25 cellular contexts compared by ENCODE assay signal in genomic region chr4:106320235-106320634, GRCh38. TPM values are rescaled to one million over a fixed set of nuclear protein-coding genes. Genes with fewer than 3 reads are reported as not detected.
A peak's percentile ranks its signal among the peaks of the same experiment; 100 is the strongest.
DNase-seq lines count a peak whose midpoint lies in the region; ATAC-seq, FAIRE-seq and TF ChIP-seq lines count a peak whose summit lies in the region.
"Had no signal": no experiment of that assay in that cellular context is flagged by ENCODE, and none has a peak within 500 bp of the region (broad histone marks: within the 10 kb centered on the region; RNA-seq: fewer than 3 reads in every experiment).

No MANE protein-coding gene starts in this region.

- H3K4me3 Mint-ChIP-seq in nephron progenitor cell, result peak overlapping the region; percentile 25
- H3K4me3 Mint-ChIP-seq: CD8-positive, alpha-beta memory T cell; H9 had no signal

- H3K4me3 ChIP-seq in HepG2 (replicated peaks in 1 of 3; ENCODE audit: insufficient read depth in 1 of 3, low read depth in 2 of 3, low read length in 3 of 3), result no peak overlapping the region; a peak in 1 of 6 replicates
- H3K4me3 ChIP-seq in right lobe of liver, result no peak overlapping the region
- H3K4me3 ChIP-seq in Loucy (ENCODE audit: low read length, poor library complexity, severe bottlenecking), result no peak overlapping the region
- H3K4me3 ChIP-seq: K562 had no signal

- TF ChIP-seq EP300 in HepG2 (IDR thresholded peaks at IDR 0.05; ENCODE audit: low read depth in 2 of 2, low read length in 2 of 2) (no peak), HepG2 (CRISPR knock-in tag; IDR thresholded peaks at IDR 0.05; ENCODE audit: borderline replicate concordance) (no peak)

- POLR2A ChIA-PET in HepG2 (lab: Yijun Ruan, JAX), result interaction anchor here (1.0 to 1.4 kb wide), 3 partner anchors 8 to 62 kb away, joined by 3 to 6 read pairs (median 5); no protein-coding TSS in a partner anchor

- no peak for TF ChIP-seq CTCF in HepG2 (CRISPR knock-in tag; IDR thresholded peaks at IDR 0.05)
- TF ChIP-seq CTCF in right lobe of liver (IDR thresholded peaks at IDR 0.05), result no peak
- TF ChIP-seq CTCF in Loucy (conservative IDR thresholded peaks at IDR 0.05; ENCODE audit: low read length), result no peak
- no peak for TF ChIP-seq CTCF in nephron progenitor cell (IDR thresholded peaks at IDR 0.05)
- no peak for TF ChIP-seq CTCF in GM20000 (IDR thresholded peaks at IDR 0.05; ENCODE audit: extremely low read depth, missing control alignments)

- H3K4me1 Mint-ChIP-seq in nephron progenitor cell, result peaks cover 18% of the 10 kb centered on the region

- H2AFZ ChIP-seq in HepG2 (ENCODE audit: low read length) (no peak overlapping the region), Loucy (ENCODE audit: low read length) (no peak overlapping the region)

- no peaks in the 10 kb centered on the region; a peak in 2 of 5 replicates for H3K27me3 ChIP-seq in HepG2 (ENCODE audit: control insufficient read depth in 1 of 2, insufficient read depth in 2 of 2, low read length in 2 of 2)
- H3K27me3 ChIP-seq in right lobe of liver, result no peaks in the 10 kb centered on the region
- no peaks in the 10 kb centered on the region for H3K27me3 ChIP-seq in Loucy (ENCODE audit: insufficient read depth, low read length, poor library complexity, severe bottlenecking)
- H3K27me3 ChIP-seq: BE2C had no signal

- H3K4me2 ChIP-seq in HepG2 (ENCODE audit: low read depth, low read length), result peak overlapping the region; percentile 75
- H3K4me2 ChIP-seq in Loucy (ENCODE audit: low read depth, low read length, poor library complexity, severe bottlenecking), result peak overlapping the region; percentile 93

- CTCF ChIA-PET in HepG2 (lab: Yijun Ruan, JAX; ENCODE audit: low intra/inter-chr PET ratio, low total read pairs), result no interaction called here

- intact Hi-C loops in HepG2 (cut with micrococcal nuclease; ENCODE audit: unreplicated experiment) (no loop called here), right lobe of liver (cut with DNase I) (no loop called here)

- no peak for FAIRE-seq in HepG2 (lab: Jason Lieb, UNC)
- FAIRE-seq: A204.1, GM12892, GM18507, H1, K562 had no signal

- peaks cover 36% of the 10 kb centered on the region for H3K36me3 Mint-ChIP-seq in nephron progenitor cell (ENCODE audit: low read depth)

- no peaks in the 10 kb centered on the region for H3K9me2 ChIP-seq in Loucy (replicated peaks; ENCODE audit: low read depth, low read length)

- no TSS peak for BruUV-seq in HepG2 (replicated peaks; lab: Mats Ljungman, UMichigan)

- H4K20me1 ChIP-seq in HepG2 (ENCODE audit: insufficient read depth, low read length) (no peaks in the 10 kb centered on the region), Loucy (ENCODE audit: insufficient read depth, low read length, poor library complexity, severe bottlenecking) (peaks cover 24% of the 10 kb centered on the region)

- DNase-seq in HepG2 (ENCODE audit: low spot score) (no peak), right lobe of liver (no peak), nephron progenitor cell (no peak), HuH-7.5 (ENCODE audit: low spot score) (no peak), GM20000 (ENCODE audit: low spot score) (no peak)
- DNase-seq: ACHN; BE2C; C1 segment of cervical spinal cord; CD4-positive, CD25-positive, alpha-beta regulatory T cell; CD8-positive, alpha-beta memory T cell; COR-L47; DMS153; DMS79; GDM1; H9; IMR-90 had no signal

- H3K9ac ChIP-seq in HepG2 (ENCODE audit: insufficient read depth, low read depth, low read length), result no peak overlapping the region
- no peak overlapping the region for H3K9ac ChIP-seq in Loucy (ENCODE audit: low read depth, low read length, poor library complexity, severe bottlenecking)

- no peaks in the 10 kb centered on the region for H3F3A ChIP-seq in Loucy (ENCODE audit: low read depth)

- 80% methylated on average over 1 of the region's 1 CpG for WGBS in HepG2 (ENCODE audit: low lambda C conversion rate)
- 100% methylated on average over 1 of the region's 1 CpG for WGBS in right lobe of liver (ENCODE audit: insufficient coverage, low coverage, low lambda C conversion rate, missing lambda C conversion rate)

- H3K36me3 ChIP-seq in HepG2 (replicated peaks in 1 of 2; ENCODE audit: control insufficient read depth in 1 of 2, insufficient read depth in 2 of 2, low read length in 2 of 2) (0 out of 5 replicates have a peak, but pooled peaks cover 0 to 4% of the 10 kb centered on the region in 2 experiments), right lobe of liver (no peaks in the 10 kb centered on the region), Loucy (ENCODE audit: insufficient read depth, low read length) (no peaks in the 10 kb centered on the region)
- H3K36me3 ChIP-seq: BE2C had no signal

- peak overlapping the region; percentile 69 for H3K27ac Mint-ChIP-seq in nephron progenitor cell
- H3K27ac Mint-ChIP-seq: CD4-positive, CD25-positive, alpha-beta regulatory T cell; H9 had no signal

- H3K9me3 Mint-ChIP-seq in nephron progenitor cell, result peaks cover 19% of the 10 kb centered on the region
- H3K9me3 Mint-ChIP-seq: CD8-positive, alpha-beta memory T cell had no signal

- in situ Hi-C loops in HepG2 (cut with HindIII; ENCODE audit: extremely low pct_ligation_motif_present, low pct_unique_long_range_greater_than_20kb), result no loop called here

- peaks cover 78% of the 10 kb centered on the region for H3K79me2 ChIP-seq in HepG2 (ENCODE audit: insufficient read depth, low read length)
- peaks cover 60% of the 10 kb centered on the region for H3K79me2 ChIP-seq in Loucy (ENCODE audit: insufficient read depth, low read length)

- H3K4me1 ChIP-seq in HepG2 (ENCODE audit: insufficient read depth, low read length) (peaks cover 49% of the 10 kb centered on the region), right lobe of liver (peaks cover 0 to 17% (median 9%) of the 10 kb centered on the region in 4 donors), Loucy (ENCODE audit: insufficient read depth, low read length, poor library complexity, severe bottlenecking) (peaks cover 29% of the 10 kb centered on the region)
- H3K4me1 ChIP-seq: BE2C had no signal

- H3K9me3 ChIP-seq in HepG2 (ENCODE audit: low read length) (no peaks in the 10 kb centered on the region), right lobe of liver (no peaks in the 10 kb centered on the region), Loucy (ENCODE audit: insufficient read depth, low read depth, low read length) (no peaks in the 10 kb centered on the region)
- H3K9me3 ChIP-seq: BE2C had no signal

- no peak for TF ChIP-seq POLR2A in HepG2 (IDR thresholded peaks at IDR 0.05; ENCODE audit: insufficient read depth in 1 of 2, low read depth in 2 of 2, low read length in 2 of 2)
- TF ChIP-seq POLR2A in right lobe of liver (IDR thresholded peaks at IDR 0.05), result no peak

- no peak for ATAC-seq in HepG2
- ATAC-seq in right lobe of liver, result no peak
- no peak for ATAC-seq in HG02623 (IDR thresholded peaks at IDR 0.05; ENCODE audit: unreplicated experiment)
- ATAC-seq: K562 had no signal

- TF ChIP-seq RAD21 in HepG2 (CRISPR knock-in tag; IDR thresholded peaks at IDR 0.05), result no peak

- no peaks in the 10 kb centered on the region for H3K27me3 Mint-ChIP-seq in nephron progenitor cell (ENCODE audit: low read depth, poor library complexity)
- H3K27me3 Mint-ChIP-seq: CD4-positive, CD25-positive, alpha-beta regulatory T cell; CD8-positive, alpha-beta memory T cell had no signal

- H3K27ac ChIP-seq in HepG2 (ENCODE audit: extremely low read length, insufficient read depth, low read length) (peak overlapping the region; percentile 25), right lobe of liver (no peak overlapping the region)

RNA-seq across cellular contexts. Expression of gene AIMP1, which starts 3.9 kb away (rescaled TPM):
- total RNA-seq in HepG2 (2016; rRNA removed; fragmentation: Illumina TruSeq; extraction: Trizol) (82.9 and 116 TPM in 2 replicates), right lobe of liver (10 to 100 TPM; 15.0 to 21.2 (median 16.7) TPM)
- total RNA-seq in HepG2 (2016; cell fraction: cytosol; rRNA removed; fragmentation: Illumina TruSeq; extraction: Trizol; ENCODE audit: low read depth), result 30.5 and 34.0 TPM in 2 replicates
- 83.6 and 117 TPM in 2 replicates for total RNA-seq in HepG2 (2016; cell fraction: insoluble cytoplasmic fraction; rRNA removed; fragmentation: Illumina TruSeq; extraction: Trizol)
- 39.0 and 40.1 TPM in 2 replicates for total RNA-seq in HepG2 (2016; cell fraction: membrane; rRNA removed; fragmentation: Illumina TruSeq; extraction: Trizol)
- total RNA-seq in HepG2 (2016; cell fraction: nucleus; rRNA removed; fragmentation: Illumina TruSeq; extraction: Trizol), result 44.3 and 52.5 TPM in 2 replicates
- polyA plus RNA-seq in HepG2 (2011; rRNA removed), result 19.6 and 28.6 TPM in 2 replicates
- 10.4 and 14.9 TPM in 2 replicates for polyA plus RNA-seq in HepG2 (2011; cell fraction: cytosol; rRNA removed)
- polyA plus RNA-seq in HepG2 (2011; cell fraction: nucleus; rRNA removed), result 14.5 and 20.1 TPM in 2 replicates
- 51.2 and 79.1 TPM in 2 replicates for polyA plus RNA-seq in HepG2 (2012)
- polyA plus RNA-seq in HepG2 (2016; cell fraction: cytosol; fragmentation: Illumina TruSeq; extraction: Trizol; ENCODE audit: low read depth), result 20.3 and 22.2 TPM in 2 replicates
- 110 and 116 TPM in 2 replicates for polyA plus RNA-seq in HepG2 (2016; cell fraction: insoluble cytoplasmic fraction; fragmentation: Illumina TruSeq; extraction: Trizol; ENCODE audit: low read depth)
- polyA plus RNA-seq in HepG2 (2016; cell fraction: membrane; fragmentation: Illumina TruSeq; extraction: Trizol; ENCODE audit: low read depth), result 23.9 and 29.0 TPM in 2 replicates
- polyA plus RNA-seq in HepG2 (2016; cell fraction: nucleus; fragmentation: Illumina TruSeq; extraction: Trizol; ENCODE audit: insufficient read depth, low read depth), result 92.7 and 105 TPM in 2 replicates
- polyA minus RNA-seq in HepG2 (2011; rRNA and poly(A)+ RNA removed; ENCODE audit: low replicate concordance), result 2.7 and 3.9 TPM in 2 replicates
- polyA minus RNA-seq in HepG2 (2011; cell fraction: cytosol; rRNA and poly(A)+ RNA removed), result 10.7 and 11.9 TPM in 2 replicates
- polyA minus RNA-seq in HepG2 (2011; cell fraction: nucleus; rRNA and poly(A)+ RNA removed), result 20.3 and 25.0 TPM in 2 replicates

RNA-seq across cellular contexts. Expression of gene TBCK, which starts 4.2 kb away (rescaled TPM):
- total RNA-seq in HepG2 (2016; rRNA removed; fragmentation: Illumina TruSeq; extraction: Trizol), result 44.3 and 51.0 TPM in 2 replicates
- total RNA-seq in HepG2 (2016; cell fraction: cytosol; rRNA removed; fragmentation: Illumina TruSeq; extraction: Trizol; ENCODE audit: low read depth), result 51.6 and 59.0 TPM in 2 replicates
- total RNA-seq in HepG2 (2016; cell fraction: insoluble cytoplasmic fraction; rRNA removed; fragmentation: Illumina TruSeq; extraction: Trizol), result 38.7 and 48.0 TPM in 2 replicates
- total RNA-seq in HepG2 (2016; cell fraction: membrane; rRNA removed; fragmentation: Illumina TruSeq; extraction: Trizol), result 31.2 and 40.8 TPM in 2 replicates
- total RNA-seq in HepG2 (2016; cell fraction: nucleus; rRNA removed; fragmentation: Illumina TruSeq; extraction: Trizol), result 170 and 177 TPM in 2 replicates
- polyA plus RNA-seq in HepG2 (2011; rRNA removed), result 55.7 and 62.4 TPM in 2 replicates
- polyA plus RNA-seq in HepG2 (2011; cell fraction: cytosol; rRNA removed), result 20.1 and 25.7 TPM in 2 replicates
- polyA plus RNA-seq in HepG2 (2011; cell fraction: nucleus; rRNA removed), result 121 and 149 TPM in 2 replicates
- polyA plus RNA-seq in HepG2 (2012), result 24.7 and 32.0 TPM in 2 replicates
- polyA plus RNA-seq in HepG2 (2016; cell fraction: cytosol; fragmentation: Illumina TruSeq; extraction: Trizol; ENCODE audit: low read depth), result 1.9 and 2.8 TPM in 2 replicates
- polyA plus RNA-seq in HepG2 (2016; cell fraction: insoluble cytoplasmic fraction; fragmentation: Illumina TruSeq; extraction: Trizol; ENCODE audit: low read depth), result 27.6 and 28.6 TPM in 2 replicates
- polyA plus RNA-seq in HepG2 (2016; cell fraction: membrane; fragmentation: Illumina TruSeq; extraction: Trizol; ENCODE audit: low read depth), result 6.4 and 6.6 TPM in 2 replicates
- polyA plus RNA-seq in HepG2 (2016; cell fraction: nucleus; fragmentation: Illumina TruSeq; extraction: Trizol; ENCODE audit: insufficient read depth, low read depth), result 52.1 and 53.0 TPM in 2 replicates
- polyA minus RNA-seq in HepG2 (2011; rRNA and poly(A)+ RNA removed; ENCODE audit: low replicate concordance), result 16.3 and 149 TPM in 2 replicates
- polyA minus RNA-seq in HepG2 (2011; cell fraction: cytosol; rRNA and poly(A)+ RNA removed), result 25.6 and 32.7 TPM in 2 replicates
- 587 and 688 TPM in 2 replicates for polyA minus RNA-seq in HepG2 (2011; cell fraction: nucleus; rRNA and poly(A)+ RNA removed)
- total RNA-seq in right lobe of liver, result 10 to 100 TPM; 15.1 to 20.1 (median 16.8) TPM

RNA-seq across cellular contexts. Expression of gene GIMD1, which starts 48.3 kb away (rescaled TPM):
- total RNA-seq in HepG2 (2016; rRNA removed; fragmentation: Illumina TruSeq; extraction: Trizol) (not detected in 2 replicates), right lobe of liver (not detected)
- not detected in 2 replicates for total RNA-seq in HepG2 (2016; cell fraction: cytosol; rRNA removed; fragmentation: Illumina TruSeq; extraction: Trizol; ENCODE audit: low read depth)
- not detected in 2 replicates for total RNA-seq in HepG2 (2016; cell fraction: insoluble cytoplasmic fraction; rRNA removed; fragmentation: Illumina TruSeq; extraction: Trizol)
- not detected in 2 replicates for total RNA-seq in HepG2 (2016; cell fraction: membrane; rRNA removed; fragmentation: Illumina TruSeq; extraction: Trizol)
- total RNA-seq in HepG2 (2016; cell fraction: nucleus; rRNA removed; fragmentation: Illumina TruSeq; extraction: Trizol), result not detected in 2 replicates
- polyA plus RNA-seq in HepG2 (2011; rRNA removed), result not detected in 2 replicates
- not detected in 2 replicates for polyA plus RNA-seq in HepG2 (2011; cell fraction: cytosol; rRNA removed)
- not detected in 2 replicates for polyA plus RNA-seq in HepG2 (2011; cell fraction: nucleus; rRNA removed)
- not detected in 2 replicates for polyA plus RNA-seq in HepG2 (2012)
- polyA plus RNA-seq in HepG2 (2016; cell fraction: cytosol; fragmentation: Illumina TruSeq; extraction: Trizol; ENCODE audit: low read depth), result not detected in 2 replicates
- not detected in 2 replicates for polyA plus RNA-seq in HepG2 (2016; cell fraction: insoluble cytoplasmic fraction; fragmentation: Illumina TruSeq; extraction: Trizol; ENCODE audit: low read depth)
- polyA plus RNA-seq in HepG2 (2016; cell fraction: membrane; fragmentation: Illumina TruSeq; extraction: Trizol; ENCODE audit: low read depth), result not detected in 2 replicates
- polyA plus RNA-seq in HepG2 (2016; cell fraction: nucleus; fragmentation: Illumina TruSeq; extraction: Trizol; ENCODE audit: insufficient read depth, low read depth), result not detected in 2 replicates
- not detected in 2 replicates for polyA minus RNA-seq in HepG2 (2011; rRNA and poly(A)+ RNA removed; ENCODE audit: low replicate concordance)
- not detected in 2 replicates for polyA minus RNA-seq in HepG2 (2011; cell fraction: cytosol; rRNA and poly(A)+ RNA removed)
- not detected in 2 replicates for polyA minus RNA-seq in HepG2 (2011; cell fraction: nucleus; rRNA and poly(A)+ RNA removed)
- total RNA-seq: CD4-positive, CD25-positive, alpha-beta regulatory T cell; CD8-positive, alpha-beta memory T cell; Daoy; H1; H9; HT-29; IMR-90; K562 had no signal
- polyA plus RNA-seq: CD4-positive, CD25-positive, alpha-beta regulatory T cell; CD8-positive, alpha-beta memory T cell; H1; K562 had no signal
